Comparison of ENCODE assay signal across 12 cellular contexts in genomic region chr13:30697177-30697953, GRCh38. TPM values are rescaled to one million over a fixed set of nuclear protein-coding genes. Genes with fewer than 3 reads are reported as not detected.
DNase-seq lines count a peak whose midpoint lies in the region; ATAC-seq, FAIRE-seq and TF ChIP-seq lines count a peak whose summit lies in the region.
"Had no signal": no experiment of that assay in that cellular context is flagged by ENCODE, and none has a peak within 500 bp of the region (broad histone marks: within the 10 kb centered on the region; RNA-seq: fewer than 3 reads in every experiment).

No MANE protein-coding gene starts in this region.

- ATAC-seq in activated CD8-positive, alpha-beta memory T cell treated with anti-CD3 and anti-CD28 coated beads, Interleukin-2, amount 10 ng/mL, durations not matched to agents 7 days and 5 days: no peak
- ATAC-seq in memory B cell (ENCODE audit: low read depth) (no peak), HG02981 (IDR thresholded peaks at IDR 0.05; ENCODE audit: unreplicated experiment) (no peak), HG03175 (IDR thresholded peaks at IDR 0.05; ENCODE audit: unreplicated experiment) (no peak)

- TF ChIP-seq CTCF in coronary artery (IDR thresholded peaks at IDR 0.05): no peak
- TF ChIP-seq CTCF in type B pancreatic cell (conservative IDR thresholded peaks at IDR 0.05): no peak

- no peak for FAIRE-seq in HTR-8/SVneo (lab: Jason Lieb, UNC)

- no peaks in the 10 kb centered on the region for H3K36me3 Mint-ChIP-seq in activated CD8-positive, alpha-beta memory T cell treated with anti-CD3 and anti-CD28 coated beads, Interleukin-2, amount 10 ng/mL, durations not matched to agents 7 days and 5 days
- no peaks in the 10 kb centered on the region for H3K36me3 Mint-ChIP-seq in memory B cell
- no peaks in the 10 kb centered on the region for H3K36me3 Mint-ChIP-seq in type B pancreatic cell

- no peak overlapping the region for H3K4me3 ChIP-seq in coronary artery
- H3K4me3 ChIP-seq: testis had no signal

- H3K9me3 Mint-ChIP-seq in activated CD8-positive, alpha-beta memory T cell treated with anti-CD3 and anti-CD28 coated beads, Interleukin-2, amount 10 ng/mL, durations not matched to agents 7 days and 5 days (ENCODE audit: low read depth): no peaks in the 10 kb centered on the region
- H3K9me3 Mint-ChIP-seq in memory B cell (no peaks in the 10 kb centered on the region), type B pancreatic cell (no peaks in the 10 kb centered on the region)

- DNase-seq in activated CD8-positive, alpha-beta memory T cell treated with anti-CD3 and anti-CD28 coated beads, Interleukin-2, amount 10 ng/mL, durations not matched to agents 7 days and 5 days: no peak
- DNase-seq in activated CD8-positive, alpha-beta memory T cell treated with anti-CD3 and anti-CD28 coated beads for 24 hours: no peak
- DNase-seq in coronary artery (ENCODE audit: low spot score): peak; percentile 56
- no peak for DNase-seq in memory B cell (ENCODE audit: low spot score in 2 of 2)
- peak; percentile 34 for DNase-seq in type B pancreatic cell (ENCODE audit: extremely low spot score, unreplicated experiment)
- no peak for DNase-seq in HTR-8/SVneo (ENCODE audit: insufficient read length, low spot score)
- DNase-seq: activated CD8-positive, alpha-beta memory T cell treated with anti-CD3 and anti-CD28 coated beads, Interleukin-2, amount 50 U/mL, for 4 hours; NCI-H345; testis had no signal

- CTCF ChIA-PET in activated CD8-positive, alpha-beta memory T cell treated with anti-CD3 and anti-CD28 coated beads, Interleukin-2, amount 10 ng/mL, durations not matched to agents 7 days and 5 days (lab: Charles Lee): interaction anchor here (0.9 to 2.1 kb wide), 4 partner anchors 10 to 43 kb away, joined by 3 to 6 read pairs (median 4); no protein-coding TSS in a partner anchor

- no peak overlapping the region for H3K4me3 Mint-ChIP-seq in activated CD8-positive, alpha-beta memory T cell treated with anti-CD3 and anti-CD28 coated beads, Interleukin-2, amount 10 ng/mL, durations not matched to agents 7 days and 5 days
- H3K4me3 Mint-ChIP-seq in memory B cell (no peak overlapping the region), type B pancreatic cell (no peak overlapping the region)

- H3K4me1 Mint-ChIP-seq in activated CD8-positive, alpha-beta memory T cell treated with anti-CD3 and anti-CD28 coated beads, Interleukin-2, amount 10 ng/mL, durations not matched to agents 7 days and 5 days: peaks cover 38% of the 10 kb centered on the region
- peaks cover 16% of the 10 kb centered on the region for H3K4me1 Mint-ChIP-seq in memory B cell
- H3K4me1 Mint-ChIP-seq in type B pancreatic cell (ENCODE audit: unreplicated experiment): peaks cover 48% of the 10 kb centered on the region

- H3K27me3 Mint-ChIP-seq in activated CD8-positive, alpha-beta memory T cell treated with anti-CD3 and anti-CD28 coated beads, Interleukin-2, amount 10 ng/mL, durations not matched to agents 7 days and 5 days: peaks cover 35% of the 10 kb centered on the region
- peaks cover 5% of the 10 kb centered on the region for H3K27me3 Mint-ChIP-seq in memory B cell
- peaks cover 6% of the 10 kb centered on the region for H3K27me3 Mint-ChIP-seq in type B pancreatic cell

- H3K27ac Mint-ChIP-seq in activated CD8-positive, alpha-beta memory T cell treated with anti-CD3 and anti-CD28 coated beads, Interleukin-2, amount 10 ng/mL, durations not matched to agents 7 days and 5 days: peak overlapping the region; percentile 85
- peak overlapping the region; percentile 46 for H3K27ac Mint-ChIP-seq in memory B cell
- H3K27ac Mint-ChIP-seq in type B pancreatic cell: no peak overlapping the region

- H3K27ac ChIP-seq in coronary artery: peak overlapping the region in 1 of 2 donors; percentile 3
- H3K27ac ChIP-seq: testis had no signal

RNA-seq across cellular contexts. Expression of gene ALOX5AP, which starts 38.0 kb away (rescaled TPM):
- 100 to 1,000 TPM; 184 to 220 TPM for total RNA-seq in activated CD8-positive, alpha-beta memory T cell treated with anti-CD3 and anti-CD28 coated beads, Interleukin-2, amount 10 ng/mL, durations not matched to agents 7 days and 5 days
- 0.31 TPM in 1 of 2 replicates, not detected in the other for total RNA-seq in type B pancreatic cell (ENCODE audit: low replicate concordance)
- total RNA-seq: A172 had no signal

Comparison
In these comparisons a context has a peak if more than half of its experiments do, and no peak if none do; other contexts are left out.
1. DNase-seq: peak in coronary artery (single experiment) and type B pancreatic cell (single experiment); none in activated CD8-positive, alpha-beta memory T cell treated with anti-CD3 and anti-CD28 coated beads, Interleukin-2, amount 10 ng/mL, durations not matched to agents 7 days and 5 days (single experiment), activated CD8-positive, alpha-beta memory T cell treated with anti-CD3 and anti-CD28 coated beads for 24 hours (single experiment), memory B cell (0 of 2) and HTR-8/SVneo (single experiment).
2. RNA of gene ALOX5AP, which starts 38.0 kb away (total RNA-seq): 184 to 220 TPM in activated CD8-positive, alpha-beta memory T cell treated with anti-CD3 and anti-CD28 coated beads, Interleukin-2, amount 10 ng/mL, durations not matched to agents 7 days and 5 days; 0.31 TPM in type B pancreatic cell; every median in the first group is over 100 times any median in the second.